Comparison of ENCODE assay signal across 1 cellular context in the genomic region with DNA sequence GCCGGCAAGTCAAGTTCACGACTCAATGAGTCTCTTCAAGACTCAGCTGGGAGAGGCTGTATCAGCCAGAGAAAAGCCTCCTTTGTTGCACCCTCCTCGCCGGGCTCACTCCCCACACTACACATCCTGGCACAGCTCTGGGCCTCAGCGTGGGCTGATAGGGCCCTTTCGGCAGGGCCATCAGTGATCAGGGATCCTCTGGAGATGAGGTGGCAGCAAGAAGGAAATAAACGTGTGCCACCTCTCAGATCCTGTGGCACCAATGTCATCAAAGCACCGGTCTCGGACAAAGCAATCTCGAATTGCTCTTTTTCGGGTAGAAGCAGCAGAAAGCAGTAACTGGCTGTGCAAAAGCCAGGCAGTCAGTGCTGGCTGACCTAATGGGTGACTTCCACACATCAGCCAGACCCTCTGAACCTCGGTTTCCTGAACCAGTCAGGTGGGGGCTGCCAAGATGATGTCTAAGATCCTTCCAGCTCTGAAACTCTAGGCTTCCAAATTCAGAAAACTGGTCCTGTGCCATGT.
TF ChIP-seq lines count a peak whose summit lies in the region.

No MANE protein-coding gene starts in this region.

TF ChIP-seq in H1, 55 proteins besides CTCF, POLR2A, EP300 and RAD21:
- TF ChIP-seq GTF2F1 (IDR thresholded peaks at IDR 0.05; ENCODE audit: borderline replicate concordance, low read depth, low read length) (no peak), SP4 (IDR thresholded peaks at IDR 0.05; ENCODE audit: low read length) (no peak)
- TF ChIP-seq, protein P1, sequence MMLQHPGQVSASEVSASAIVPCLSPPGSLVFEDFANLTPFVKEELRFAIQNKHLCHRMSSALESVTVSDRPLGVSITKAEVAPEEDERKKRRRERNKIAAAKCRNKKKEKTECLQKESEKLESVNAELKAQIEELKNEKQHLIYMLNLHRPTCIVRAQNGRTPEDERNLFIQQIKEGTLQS (IDR thresholded peaks at IDR 0.05; ENCODE audit: insufficient read depth, low read depth, low read length) = no peak
TF ChIP-seq in H1: peak in this region for 0.
